Comparison of ENCODE assay signal across 7 cellular contexts in the genomic region with DNA sequence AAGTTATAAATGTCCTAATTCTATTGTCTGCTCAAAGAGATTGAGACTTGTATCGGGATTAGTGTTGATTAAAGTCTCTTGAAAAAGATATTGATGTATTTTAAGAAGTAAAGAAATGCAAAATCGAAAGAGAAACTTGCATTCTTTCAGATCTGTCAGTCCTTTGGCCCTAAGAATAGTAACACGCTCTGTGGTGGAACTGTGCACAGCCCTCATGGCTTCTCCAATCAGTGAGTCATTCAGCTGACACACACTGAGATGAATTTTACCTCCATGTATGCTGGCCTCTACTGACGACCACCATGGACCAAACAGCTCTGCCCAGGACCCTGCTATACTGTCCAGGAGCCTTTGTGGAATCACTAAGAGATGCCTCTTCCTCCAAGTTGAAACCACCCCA.
DNase-seq lines count a peak whose midpoint lies in the region; ATAC-seq and TF ChIP-seq lines count a peak whose summit lies in the region.

No MANE protein-coding gene starts in this region.

- no peaks in the 10 kb centered on the region for H3K9me3 Mint-ChIP-seq in memory B cell

- H3K27ac Mint-ChIP-seq in memory B cell, result peak overlapping the region; percentile 71

- DNase-seq in SKM-1 treated with dmso at 0.1 percent for 144 hours (lab: John Stamatoyannopoulos, UW; ENCODE audit: unreplicated experiment) (peak; percentile 46), memory B cell (ENCODE audit: low spot score in 2 of 2) (peak in 1 of 2 donors; percentile 18), HPDE6-E6E7 (ENCODE audit: extremely low spot score) (no peak), NCI-H1417 (lab: John Stamatoyannopoulos, UW) (no peak), tibial artery (no peak)

- H3K36me3 Mint-ChIP-seq in memory B cell, result no peaks in the 10 kb centered on the region

- H3K27ac ChIP-seq in tibial artery, result peak overlapping the region in 1 of 2 donors; percentile 15

- intact Hi-C loops in tibial artery (cut with DNase I; ENCODE audit: low total_unique reads), result no loop called here

- peak overlapping the region; percentile 79 for H3K4me3 Mint-ChIP-seq in memory B cell

- no peaks in the 10 kb centered on the region for H3K36me3 ChIP-seq in tibial artery

- ATAC-seq in GM19023 (IDR thresholded peaks at IDR 0.05; ENCODE audit: unreplicated experiment) (peak; percentile 93), HG02938 (IDR thresholded peaks at IDR 0.05; ENCODE audit: unreplicated experiment) (peak; percentile 97), memory B cell (ENCODE audit: low read depth) (peak; percentile 92)

- no peaks in the 10 kb centered on the region for H3K27me3 ChIP-seq in tibial artery

- H3K4me3 ChIP-seq in tibial artery, result no peak overlapping the region

- H3K27me3 Mint-ChIP-seq in memory B cell, result no peaks in the 10 kb centered on the region

- peaks cover 0 to 19% (median 2%) of the 10 kb centered on the region in 4 donors for H3K4me1 ChIP-seq in tibial artery

- no peak for TF ChIP-seq CTCF in tibial artery (IDR thresholded peaks at IDR 0.05)

- no peaks in the 10 kb centered on the region for H3K9me3 ChIP-seq in tibial artery

- H3K4me1 Mint-ChIP-seq in memory B cell, result peaks cover 39% of the 10 kb centered on the region
